1 cellular context compared by ENCODE assay signal in the genomic region with DNA sequence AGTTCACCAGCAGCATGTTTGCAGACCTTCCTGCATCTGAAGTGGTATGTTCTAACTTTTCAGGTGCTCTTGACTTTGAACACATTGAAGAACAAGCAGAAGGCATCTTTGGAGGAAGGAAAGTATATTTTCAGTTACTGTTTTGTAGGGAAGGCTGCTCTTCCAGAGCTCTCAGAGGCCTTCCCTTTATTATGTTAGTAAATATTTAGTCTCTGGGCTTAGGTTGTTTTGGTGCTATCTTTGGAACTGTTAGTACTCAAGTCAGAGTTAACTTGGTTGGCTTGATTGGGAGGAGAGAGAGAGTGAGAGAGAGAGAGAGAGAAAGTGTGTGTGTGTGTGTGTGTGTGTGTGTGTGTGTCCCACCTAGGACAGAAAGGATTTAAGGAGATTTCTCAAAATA.
TF ChIP-seq lines count a peak whose summit lies in the region.

No MANE protein-coding gene starts in this region.

TF ChIP-seq in GM23338, 12 proteins besides CTCF, POLR2A, EP300 and RAD21 (continued from another document):
- TF ChIP-seq, protein P1, sequence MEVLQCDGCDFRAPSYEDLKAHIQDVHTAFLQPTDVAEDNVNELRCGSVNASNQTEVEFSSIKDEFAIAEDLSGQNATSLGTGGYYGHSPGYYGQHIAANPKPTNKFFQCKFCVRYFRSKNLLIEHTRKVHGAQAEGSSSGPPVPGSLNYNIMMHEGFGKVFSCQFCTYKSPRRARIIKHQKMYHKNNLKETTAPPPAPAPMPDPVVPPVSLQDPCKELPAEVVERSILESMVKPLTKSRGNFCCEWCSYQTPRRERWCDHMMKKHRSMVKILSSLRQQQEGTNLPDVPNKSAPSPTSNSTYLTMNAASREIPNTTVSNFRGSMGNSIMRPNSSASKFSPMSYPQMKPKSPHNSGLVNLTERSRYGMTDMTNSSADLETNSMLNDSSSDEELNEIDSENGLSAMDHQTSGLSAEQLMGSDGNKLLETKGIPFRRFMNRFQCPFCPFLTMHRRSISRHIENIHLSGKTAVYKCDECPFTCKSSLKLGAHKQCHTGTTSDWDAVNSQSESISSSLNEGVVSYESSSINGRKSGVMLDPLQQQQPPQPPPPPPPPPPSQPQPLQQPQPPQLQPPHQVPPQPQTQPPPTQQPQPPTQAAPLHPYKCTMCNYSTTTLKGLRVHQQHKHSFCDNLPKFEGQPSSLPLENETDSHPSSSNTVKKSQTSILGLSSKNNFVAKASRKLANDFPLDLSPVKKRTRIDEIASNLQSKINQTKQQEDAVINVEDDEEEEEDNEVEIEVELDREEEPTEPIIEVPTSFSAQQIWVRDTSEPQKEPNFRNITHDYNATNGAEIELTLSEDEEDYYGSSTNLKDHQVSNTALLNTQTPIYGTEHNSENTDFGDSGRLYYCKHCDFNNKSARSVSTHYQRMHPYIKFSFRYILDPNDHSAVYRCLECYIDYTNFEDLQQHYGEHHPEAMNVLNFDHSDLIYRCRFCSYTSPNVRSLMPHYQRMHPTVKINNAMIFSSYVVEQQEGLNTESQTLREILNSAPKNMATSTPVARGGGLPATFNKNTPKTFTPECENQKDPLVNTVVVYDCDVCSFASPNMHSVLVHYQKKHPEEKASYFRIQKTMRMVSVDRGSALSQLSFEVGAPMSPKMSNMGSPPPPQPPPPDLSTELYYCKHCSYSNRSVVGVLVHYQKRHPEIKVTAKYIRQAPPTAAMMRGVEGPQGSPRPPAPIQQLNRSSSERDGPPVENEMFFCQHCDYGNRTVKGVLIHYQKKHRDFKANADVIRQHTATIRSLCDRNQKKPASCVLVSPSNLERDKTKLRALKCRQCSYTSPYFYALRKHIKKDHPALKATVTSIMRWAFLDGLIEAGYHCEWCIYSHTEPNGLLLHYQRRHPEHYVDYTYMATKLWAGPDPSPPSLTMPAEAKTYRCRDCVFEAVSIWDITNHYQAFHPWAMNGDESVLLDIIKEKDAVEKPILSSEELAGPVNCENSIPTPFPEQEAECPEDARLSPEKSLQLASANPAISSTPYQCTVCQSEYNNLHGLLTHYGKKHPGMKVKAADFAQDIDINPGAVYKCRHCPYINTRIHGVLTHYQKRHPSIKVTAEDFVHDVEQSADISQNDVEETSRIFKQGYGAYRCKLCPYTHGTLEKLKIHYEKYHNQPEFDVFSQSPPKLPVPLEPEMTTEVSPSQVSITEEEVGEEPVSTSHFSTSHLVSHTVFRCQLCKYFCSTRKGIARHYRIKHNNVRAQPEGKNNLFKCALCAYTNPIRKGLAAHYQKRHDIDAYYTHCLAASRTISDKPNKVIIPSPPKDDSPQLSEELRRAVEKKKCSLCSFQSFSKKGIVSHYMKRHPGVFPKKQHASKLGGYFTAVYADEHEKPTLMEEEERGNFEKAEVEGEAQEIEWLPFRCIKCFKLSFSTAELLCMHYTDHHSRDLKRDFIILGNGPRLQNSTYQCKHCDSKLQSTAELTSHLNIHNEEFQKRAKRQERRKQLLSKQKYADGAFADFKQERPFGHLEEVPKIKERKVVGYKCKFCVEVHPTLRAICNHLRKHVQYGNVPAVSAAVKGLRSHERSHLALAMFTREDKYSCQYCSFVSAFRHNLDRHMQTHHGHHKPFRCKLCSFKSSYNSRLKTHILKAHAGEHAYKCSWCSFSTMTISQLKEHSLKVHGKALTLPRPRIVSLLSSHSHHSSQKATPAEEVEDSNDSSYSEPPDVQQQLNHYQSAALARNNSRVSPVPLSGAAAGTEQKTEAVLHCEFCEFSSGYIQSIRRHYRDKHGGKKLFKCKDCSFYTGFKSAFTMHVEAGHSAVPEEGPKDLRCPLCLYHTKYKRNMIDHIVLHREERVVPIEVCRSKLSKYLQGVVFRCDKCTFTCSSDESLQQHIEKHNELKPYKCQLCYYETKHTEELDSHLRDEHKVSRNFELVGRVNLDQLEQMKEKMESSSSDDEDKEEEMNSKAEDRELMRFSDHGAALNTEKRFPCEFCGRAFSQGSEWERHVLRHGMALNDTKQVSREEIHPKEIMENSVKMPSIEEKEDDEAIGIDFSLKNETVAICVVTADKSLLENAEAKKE (CRISPR knock-in tag; IDR thresholded peaks at IDR 0.05) = no peak
